17 cellular contexts compared by ENCODE assay signal in genomic region chr11:120061036-120061760, GRCh38.
A peak's percentile ranks its signal among the peaks of the same experiment; 100 is the strongest.
DNase-seq lines count a peak whose midpoint lies in the region; ATAC-seq and TF ChIP-seq lines count a peak whose summit lies in the region.
"Had no signal": no experiment of that assay in that cellular context is flagged by ENCODE, and none has a peak within 500 bp of the region (broad histone marks: within the 10 kb centered on the region; RNA-seq: fewer than 3 reads in every experiment).

No MANE protein-coding gene starts in this region.

- intact Hi-C loops in activated CD4-positive, alpha-beta memory T cell treated with anti-CD3 and anti-CD28 coated beads for 36 hours (cut with micrococcal nuclease), result no loop called here
- intact Hi-C loops in vagina (cut with DNase I), result no loop called here

- TF ChIP-seq POLR2A in vagina (IDR thresholded peaks at IDR 0.05), result no peak

- CTCF ChIA-PET in activated CD4-positive, alpha-beta memory T cell treated with anti-CD3 and anti-CD28 coated beads, Interleukin-2, amount 10 ng/mL, durations not matched to agents 7 days and 5 days (lab: Charles Lee), result no interaction called here
- CTCF ChIA-PET in activated CD4-positive, alpha-beta memory T cell treated with anti-CD3 and anti-CD28 coated beads for 36 hours (lab: Charles Lee), result no interaction called here

- DNase-seq in activated CD4-positive, alpha-beta memory T cell treated with anti-CD3 and anti-CD28 coated beads, Interleukin-2, amount 10 ng/mL, durations not matched to agents 7 days and 5 days, result peak; percentile 4
- DNase-seq in activated CD4-positive, alpha-beta memory T cell treated with anti-CD3 and anti-CD28 coated beads for 36 hours, result no peak
- DNase-seq in SJCRH30 (peak; percentile 11 to 37), islet precursor cell (peak; percentile 94), vagina (ENCODE audit: extremely low spot score in 2 of 2) (peak; percentile 83 to 92), GM19240 (ENCODE audit: insufficient read length, low spot score) (no peak), GOT3 (lab: John Stamatoyannopoulos, UW) (no peak)
- DNase-seq: activated CD4-positive, CD25-positive, alpha-beta regulatory T cell treated with anti-CD3 and anti-CD28 coated beads, Interleukin-2, amount 50 U/mL, for 72 hours; activated T-cell treated with anti-CD3 and anti-CD28 coated beads, Interleukin-2, amount 50 U/mL, for 1 hour; heart right ventricle; left colon; naive B cell; NCI-H446 treated with DMSO at 0.1 percent for 48 hours; transverse colon had no signal

- no peak overlapping the region for H3K4me3 Mint-ChIP-seq in activated CD4-positive, alpha-beta memory T cell treated with anti-CD3 and anti-CD28 coated beads, Interleukin-2, amount 10 ng/mL, durations not matched to agents 7 days and 5 days
- H3K4me3 Mint-ChIP-seq in activated CD4-positive, alpha-beta memory T cell treated with anti-CD3 and anti-CD28 coated beads for 36 hours, result no peak overlapping the region
- H3K4me3 Mint-ChIP-seq: activated naive CD8-positive, alpha-beta T cell; naive B cell; T-helper 1 cell treated with Interleukin-12 subunit alpha and Interleukin-12 subunit beta and Interleukin-4 antibody, amounts not matched to agents 30 μg/mL and 1 μg/mL, for 36 hours had no signal

- POLR2A ChIA-PET in activated CD4-positive, alpha-beta memory T cell treated with anti-CD3 and anti-CD28 coated beads, Interleukin-2, amount 10 ng/mL, durations not matched to agents 7 days and 5 days (lab: Charles Lee), result no interaction called here
- POLR2A ChIA-PET in activated CD4-positive, alpha-beta memory T cell treated with anti-CD3 and anti-CD28 coated beads for 36 hours (lab: Charles Lee), result no interaction called here

- no peaks in the 10 kb centered on the region for H3K9me3 Mint-ChIP-seq in activated CD4-positive, alpha-beta memory T cell treated with anti-CD3 and anti-CD28 coated beads, Interleukin-2, amount 10 ng/mL, durations not matched to agents 7 days and 5 days
- H3K9me3 Mint-ChIP-seq in activated CD4-positive, alpha-beta memory T cell treated with anti-CD3 and anti-CD28 coated beads for 36 hours, result no peaks in the 10 kb centered on the region
- H3K9me3 Mint-ChIP-seq: T-helper 1 cell treated with Interleukin-12 subunit alpha and Interleukin-12 subunit beta and Interleukin-4 antibody, amounts not matched to agents 30 μg/mL and 1 μg/mL, for 36 hours had no signal

- H3K27me3 ChIP-seq in SJCRH30, result no peaks in the 10 kb centered on the region
- no peaks in the 10 kb centered on the region for H3K27me3 ChIP-seq in vagina
- H3K27me3 ChIP-seq: transverse colon had no signal

- no peaks in the 10 kb centered on the region for H3K36me3 Mint-ChIP-seq in activated CD4-positive, alpha-beta memory T cell treated with anti-CD3 and anti-CD28 coated beads, Interleukin-2, amount 10 ng/mL, durations not matched to agents 7 days and 5 days (ENCODE audit: low read depth)
- no peaks in the 10 kb centered on the region for H3K36me3 Mint-ChIP-seq in activated CD4-positive, alpha-beta memory T cell treated with anti-CD3 and anti-CD28 coated beads for 36 hours
- H3K36me3 Mint-ChIP-seq: activated naive CD8-positive, alpha-beta T cell; naive B cell had no signal

- no peak for TF ChIP-seq CTCF in vagina (IDR thresholded peaks at IDR 0.05)

- H3K4me3 ChIP-seq in SJCRH30, result no peak overlapping the region
- H3K4me3 ChIP-seq in vagina, result no peak overlapping the region
- H3K4me3 ChIP-seq: heart right ventricle, transverse colon had no signal

- no peak overlapping the region for H3K27ac Mint-ChIP-seq in activated CD4-positive, alpha-beta memory T cell treated with anti-CD3 and anti-CD28 coated beads, Interleukin-2, amount 10 ng/mL, durations not matched to agents 7 days and 5 days
- no peak overlapping the region for H3K27ac Mint-ChIP-seq in activated CD4-positive, alpha-beta memory T cell treated with anti-CD3 and anti-CD28 coated beads for 36 hours
- H3K27ac Mint-ChIP-seq: activated naive CD8-positive, alpha-beta T cell; T-helper 1 cell treated with Interleukin-12 subunit alpha and Interleukin-12 subunit beta and Interleukin-4 antibody, amounts not matched to agents 30 μg/mL and 1 μg/mL, for 36 hours had no signal

- no peak overlapping the region for H3K27ac ChIP-seq in SJCRH30
- H3K27ac ChIP-seq in vagina, result no peak overlapping the region
- H3K27ac ChIP-seq: heart right ventricle, transverse colon had no signal

- ATAC-seq in HG03159 (IDR thresholded peaks at IDR 0.05; ENCODE audit: unreplicated experiment), result no peak
- ATAC-seq: heart right ventricle, left colon had no signal

- H3K4me1 ChIP-seq in SJCRH30, result no peaks in the 10 kb centered on the region
- H3K4me1 ChIP-seq in vagina, result peaks cover 30% of the 10 kb centered on the region
- H3K4me1 ChIP-seq: heart right ventricle, transverse colon had no signal

- H3K36me3 ChIP-seq in SJCRH30 (no peaks in the 10 kb centered on the region), vagina (no peaks in the 10 kb centered on the region)
- H3K36me3 ChIP-seq: heart right ventricle, transverse colon had no signal

- H3K4me1 Mint-ChIP-seq in activated CD4-positive, alpha-beta memory T cell treated with anti-CD3 and anti-CD28 coated beads, Interleukin-2, amount 10 ng/mL, durations not matched to agents 7 days and 5 days, result no peaks in the 10 kb centered on the region
- H3K4me1 Mint-ChIP-seq in activated CD4-positive, alpha-beta memory T cell treated with anti-CD3 and anti-CD28 coated beads for 36 hours (ENCODE audit: low read depth), result no peaks in the 10 kb centered on the region
- H3K4me1 Mint-ChIP-seq: naive B cell had no signal

- no peaks in the 10 kb centered on the region for H3K9me3 ChIP-seq in SJCRH30 (replicated peaks)
- no peaks in the 10 kb centered on the region for H3K9me3 ChIP-seq in vagina
- H3K9me3 ChIP-seq: heart right ventricle, transverse colon had no signal

- H3K27me3 Mint-ChIP-seq in activated CD4-positive, alpha-beta memory T cell treated with anti-CD3 and anti-CD28 coated beads, Interleukin-2, amount 10 ng/mL, durations not matched to agents 7 days and 5 days, result peaks cover 12% of the 10 kb centered on the region
- peaks cover 15% of the 10 kb centered on the region for H3K27me3 Mint-ChIP-seq in activated CD4-positive, alpha-beta memory T cell treated with anti-CD3 and anti-CD28 coated beads for 36 hours

Comparison
In these comparisons a context has a peak if more than half of its experiments do, and no peak if none do; other contexts are left out.
1. DNase-seq: peak in activated CD4-positive, alpha-beta memory T cell treated with anti-CD3 and anti-CD28 coated beads, Interleukin-2, amount 10 ng/mL, durations not matched to agents 7 days and 5 days (single experiment), SJCRH30 (2 of 2), islet precursor cell (single experiment) and vagina (2 of 2); none in activated CD4-positive, alpha-beta memory T cell treated with anti-CD3 and anti-CD28 coated beads for 36 hours (single experiment), GM19240 (single experiment) and GOT3 (single experiment).